In the genomic region with DNA sequence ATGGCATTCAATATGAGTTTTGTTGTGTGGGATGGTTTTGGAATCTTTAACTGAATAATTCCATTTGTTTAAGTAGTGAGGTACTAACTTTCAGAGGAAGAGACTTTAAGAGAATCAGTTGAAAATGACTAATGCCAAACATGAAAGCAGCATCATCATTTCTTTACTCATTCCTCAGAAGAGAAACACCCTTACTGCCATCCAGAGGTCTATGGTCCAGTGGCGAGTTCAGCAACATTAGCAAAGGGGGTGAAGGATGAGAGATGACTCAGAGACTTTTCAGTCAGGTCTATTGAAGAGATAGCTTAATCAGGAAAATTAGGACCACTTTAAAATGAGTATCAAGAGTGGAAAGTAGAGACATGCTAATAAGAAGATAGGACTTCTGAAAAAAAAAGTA, we compare ENCODE assay signal across 13 cellular contexts.
DNase-seq lines count a peak whose midpoint lies in the region; ATAC-seq and TF ChIP-seq lines count a peak whose summit lies in the region.
"Had no signal": no experiment of that assay in that cellular context is flagged by ENCODE, and none has a peak within 500 bp of the region (broad histone marks: within the 10 kb centered on the region; RNA-seq: fewer than 3 reads in every experiment).

No MANE protein-coding gene starts in this region.

- 87 to 97% methylated on average over 1 of the region's 1 CpG for WGBS in testis, 2 donors

- peak; percentile 56 for ATAC-seq in GM21367 (IDR thresholded peaks at IDR 0.05; ENCODE audit: unreplicated experiment)
- ATAC-seq in HG03196 (IDR thresholded peaks at IDR 0.05; ENCODE audit: unreplicated experiment): peak; percentile 78
- ATAC-seq: lower lobe of right lung, T-helper 17 cell had no signal

- TF ChIP-seq POLR2A in erythroblast (IDR thresholded peaks at IDR 0.05; ENCODE audit: low read length): no peak
- TF ChIP-seq POLR2A in testis (IDR thresholded peaks at IDR 0.05): no peak

- TF ChIP-seq CTCF in GM06990 (IDR thresholded peaks at IDR 0.05; ENCODE audit: insufficient read depth, low read length, poor library complexity, severe bottlenecking): no peak
- peak; percentile 16 for TF ChIP-seq CTCF in choroid plexus epithelial cell (conservative IDR thresholded peaks at IDR 0.05; ENCODE audit: low read depth, low read length)
- no peak for TF ChIP-seq CTCF in testis (IDR thresholded peaks at IDR 0.05)

- no peak overlapping the region for H3K4me3 ChIP-seq in GM06990 (replicated peaks; ENCODE audit: low read depth, low read length)
- no peak overlapping the region for H3K4me3 ChIP-seq in choroid plexus epithelial cell (ENCODE audit: low read depth, low read length)
- no peak overlapping the region for H3K4me3 ChIP-seq in testis
- H3K4me3 ChIP-seq: lower lobe of right lung had no signal

- DNase-seq in GM06990 (ENCODE audit: extremely low read depth, insufficient read length) (peak; percentile 19), choroid plexus epithelial cell (ENCODE audit: low read depth) (peak; percentile 27), erythroblast (lab: John Stamatoyannopoulos, UW) (no peak), NCI-H1092 (lab: John Stamatoyannopoulos, UW) (no peak), testis (no peak)
- DNase-seq in activated T-cell treated with anti-CD3 and anti-CD28 coated beads, Interleukin-2, amount 50 U/mL, for 48 hours: no peak
- DNase-seq: C1 segment of cervical spinal cord, lower lobe of right lung, MM.1S, NCI-H748 treated with DMSO at 0.1 percent for 48 hours, T-helper 17 cell had no signal

- no peaks in the 10 kb centered on the region for H3K9me3 ChIP-seq in testis
- H3K9me3 ChIP-seq: lower lobe of right lung had no signal

- no peaks in the 10 kb centered on the region for H3K4me1 ChIP-seq in testis
- H3K4me1 ChIP-seq: lower lobe of right lung had no signal

- intact Hi-C loops in testis (cut with DNase I; ENCODE audit: low total_unique reads): no loop called here

- no peak overlapping the region for H3K27ac ChIP-seq in testis
- H3K27ac ChIP-seq: lower lobe of right lung had no signal

- H3K36me3 ChIP-seq in GM06990 (ENCODE audit: control insufficient read depth, insufficient read depth, low read length) (no peaks in the 10 kb centered on the region), testis (ENCODE audit: low read depth, missing control alignments) (no peaks in the 10 kb centered on the region)
- H3K36me3 ChIP-seq: lower lobe of right lung had no signal

- no peaks in the 10 kb centered on the region for H3K27me3 ChIP-seq in GM06990 (replicated peaks; ENCODE audit: control insufficient read depth, insufficient read depth, low read length)
- H3K27me3 ChIP-seq in testis: no peaks in the 10 kb centered on the region

Comparison
In these comparisons a context has a peak if more than half of its experiments do, and no peak if none do; other contexts are left out.
1. DNase-seq: peak in GM06990 (single experiment) and choroid plexus epithelial cell (single experiment); none in activated T-cell treated with anti-CD3 and anti-CD28 coated beads, Interleukin-2, amount 50 U/mL, for 48 hours (0 of 2), erythroblast (0 of 2), NCI-H1092 (single experiment) and testis (single experiment).